1 cellular context compared by ENCODE assay signal in the genomic region with DNA sequence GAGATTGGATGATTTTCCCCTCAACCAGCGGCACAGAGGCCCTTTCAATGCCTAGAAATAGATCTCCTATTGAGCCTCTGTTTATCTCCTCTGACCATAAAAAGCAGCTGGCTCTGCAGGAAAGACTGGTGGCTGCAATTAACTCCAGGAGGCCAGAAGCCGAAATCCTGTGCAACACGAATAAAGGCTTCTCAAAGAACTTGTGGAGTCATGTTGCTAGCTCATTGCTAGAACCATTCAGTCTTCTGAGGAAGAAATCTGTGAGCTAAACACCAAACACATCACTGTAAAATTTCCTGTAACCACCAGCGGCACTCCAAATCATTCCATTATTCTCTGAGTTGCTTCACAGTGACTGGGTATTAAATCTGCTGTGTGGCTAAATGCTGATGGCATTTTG.
A peak's percentile ranks its signal among the peaks of the same experiment; 100 is the strongest.
TF ChIP-seq lines count a peak whose summit lies in the region.

No MANE protein-coding gene starts in this region.

TF ChIP-seq in K562, 482 proteins besides CTCF, POLR2A, EP300 and RAD21 (continued from another document):
- TF ChIP-seq, protein P1, sequence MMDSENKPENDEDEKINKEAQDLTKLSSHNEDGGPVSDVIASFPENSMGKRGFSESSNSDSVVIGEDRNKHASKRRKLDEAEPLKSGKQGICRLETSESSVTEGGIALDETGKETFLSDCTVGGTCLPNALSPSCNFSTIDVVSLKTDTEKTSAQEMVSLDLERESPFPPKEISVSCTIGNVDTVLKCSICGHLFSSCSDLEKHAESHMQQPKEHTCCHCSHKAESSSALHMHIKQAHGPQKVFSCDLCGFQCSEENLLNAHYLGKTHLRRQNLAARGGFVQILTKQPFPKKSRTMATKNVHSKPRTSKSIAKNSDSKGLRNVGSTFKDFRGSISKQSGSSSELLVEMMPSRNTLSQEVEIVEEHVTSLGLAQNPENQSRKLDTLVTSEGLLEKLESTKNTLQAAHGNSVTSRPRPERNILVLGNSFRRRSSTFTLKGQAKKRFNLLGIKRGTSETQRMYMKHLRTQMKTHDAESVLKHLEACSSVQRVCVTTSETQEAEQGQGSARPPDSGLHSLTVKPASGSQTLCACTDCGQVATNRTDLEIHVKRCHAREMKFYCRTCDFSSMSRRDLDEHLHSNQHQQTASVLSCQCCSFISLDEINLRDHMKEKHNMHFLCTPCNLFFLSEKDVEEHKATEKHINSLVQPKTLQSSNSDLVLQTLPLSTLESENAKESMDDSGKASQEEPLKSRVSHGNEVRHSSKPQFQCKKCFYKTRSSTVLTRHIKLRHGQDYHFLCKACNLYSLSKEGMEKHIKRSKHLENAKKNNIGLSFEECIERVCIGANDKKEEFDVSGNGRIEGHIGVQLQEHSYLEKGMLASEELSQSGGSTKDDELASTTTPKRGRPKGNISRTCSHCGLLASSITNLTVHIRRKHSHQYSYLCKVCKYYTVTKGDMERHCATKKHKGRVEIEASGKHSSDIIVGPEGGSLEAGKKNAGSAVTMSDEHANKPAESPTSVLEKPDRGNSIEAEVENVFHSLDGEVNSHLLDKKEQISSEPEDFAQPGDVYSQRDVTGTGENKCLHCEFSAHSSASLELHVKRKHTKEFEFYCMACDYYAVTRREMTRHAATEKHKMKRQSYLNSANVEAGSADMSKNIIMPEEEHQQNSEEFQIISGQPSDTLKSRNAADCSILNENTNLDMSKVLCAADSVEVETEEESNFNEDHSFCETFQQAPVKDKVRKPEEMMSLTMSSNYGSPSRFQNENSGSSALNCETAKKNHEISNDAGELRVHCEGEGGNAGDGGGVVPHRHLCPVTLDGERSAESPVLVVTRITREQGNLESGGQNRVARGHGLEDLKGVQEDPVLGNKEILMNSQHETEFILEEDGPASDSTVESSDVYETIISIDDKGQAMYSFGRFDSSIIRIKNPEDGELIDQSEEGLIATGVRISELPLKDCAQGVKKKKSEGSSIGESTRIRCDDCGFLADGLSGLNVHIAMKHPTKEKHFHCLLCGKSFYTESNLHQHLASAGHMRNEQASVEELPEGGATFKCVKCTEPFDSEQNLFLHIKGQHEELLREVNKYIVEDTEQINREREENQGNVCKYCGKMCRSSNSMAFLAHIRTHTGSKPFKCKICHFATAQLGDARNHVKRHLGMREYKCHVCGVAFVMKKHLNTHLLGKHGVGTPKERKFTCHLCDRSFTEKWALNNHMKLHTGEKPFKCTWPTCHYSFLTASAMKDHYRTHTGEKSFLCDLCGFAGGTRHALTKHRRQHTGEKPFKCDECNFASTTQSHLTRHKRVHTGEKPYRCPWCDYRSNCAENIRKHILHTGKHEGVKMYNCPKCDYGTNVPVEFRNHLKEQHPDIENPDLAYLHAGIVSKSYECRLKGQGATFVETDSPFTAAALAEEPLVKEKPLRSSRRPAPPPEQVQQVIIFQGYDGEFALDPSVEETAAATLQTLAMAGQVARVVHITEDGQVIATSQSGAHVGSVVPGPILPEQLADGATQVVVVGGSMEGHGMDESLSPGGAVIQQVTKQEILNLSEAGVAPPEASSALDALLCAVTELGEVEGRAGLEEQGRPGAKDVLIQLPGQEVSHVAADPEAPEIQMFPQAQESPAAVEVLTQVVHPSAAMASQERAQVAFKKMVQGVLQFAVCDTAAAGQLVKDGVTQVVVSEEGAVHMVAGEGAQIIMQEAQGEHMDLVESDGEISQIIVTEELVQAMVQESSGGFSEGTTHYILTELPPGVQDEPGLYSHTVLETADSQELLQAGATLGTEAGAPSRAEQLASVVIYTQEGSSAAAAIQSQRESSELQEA (IDR thresholded peaks at IDR 0.05; ENCODE audit: low read depth), result no peak
- TF ChIP-seq POLR2AphosphoS5 (IDR thresholded peaks at IDR 0.05; ENCODE audit: control insufficient read depth, insufficient read depth, low read depth, low read length) (peak; percentile 29; the same call in 1 of the 2 replicates), NCOR1 (IDR thresholded peaks at IDR 0.05) (peak; percentile 52), GATAD2B (IDR thresholded peaks at IDR 0.05; ENCODE audit: borderline replicate concordance) (no peak), ASH1L (IDR thresholded peaks at IDR 0.05; ENCODE audit: borderline replicate concordance, low read depth, partially characterized antibody) (no peak), ARID1B (IDR thresholded peaks at IDR 0.05) (peak; percentile 60), PRMT5 (CRISPR knock-in tag; IDR thresholded peaks at IDR 0.05) (no peak), CBFA2T2 (conservative IDR thresholded peaks at IDR 0.05) (peak; percentile 57), KDM1A (IDR thresholded peaks at IDR 0.05) (peak; percentile 34 to 54; a peak in 2 of 4 replicates), ZNF165 (CRISPR knock-in tag; IDR thresholded peaks at IDR 0.05; ENCODE audit: borderline replicate concordance) (no peak)
